Comparison of ENCODE assay signal across 8 cellular contexts in genomic region chr6:73694711-73695411, GRCh38. TPM values are rescaled to one million over a fixed set of nuclear protein-coding genes. Genes with fewer than 3 reads are reported as not detected.
DNase-seq lines count a peak whose midpoint lies in the region; ATAC-seq, FAIRE-seq and TF ChIP-seq lines count a peak whose summit lies in the region.

No MANE protein-coding gene starts in this region.

- H4K91ac ChIP-seq in neuronal stem cell (ENCODE audit: low read depth, low read length, poor library complexity) = no peak overlapping the region

- POLR2A ChIA-PET in SK-N-SH (lab: Yijun Ruan, JAX) = no interaction called here

- H4K20me1 ChIP-seq in SK-N-SH (ENCODE audit: insufficient read depth) = no peaks in the 10 kb centered on the region

- no peak for FAIRE-seq in kidney (lab: Jason Lieb, UNC)

- TF ChIP-seq EP300 in SK-N-SH (IDR thresholded peaks at IDR 0.05; ENCODE audit: borderline replicate concordance in 1 of 2, low read depth in 1 of 2, low read length in 1 of 2) (peak in 1 of 2 experiments; percentile 49; a peak in 1 of 4 replicates), esophagus muscularis mucosa (IDR thresholded peaks at IDR 0.05) (no peak), ovary (IDR thresholded peaks at IDR 0.05) (no peak), stomach (IDR thresholded peaks at IDR 0.05) (no peak)

- H2BK5ac ChIP-seq in neuronal stem cell (ENCODE audit: low read length) = no peak overlapping the region

- intact Hi-C loops in esophagus muscularis mucosa (cut with DNase I) (no loop called here), ovary (cut with DNase I) (no loop called here), stomach (cut with DNase I; ENCODE audit: low total_unique reads) (no loop called here), kidney (cut with DNase I) (no loop called here)

- no peak overlapping the region for H2BK15ac ChIP-seq in neuronal stem cell (ENCODE audit: low read length)

- H3K14ac ChIP-seq in neuronal stem cell (ENCODE audit: low read length) = no peak overlapping the region

- H3K27ac ChIP-seq in SK-N-SH (ENCODE audit: low read depth in 2 of 2, low read length in 1 of 2) (peak overlapping the region; percentile 85 to 96), esophagus muscularis mucosa (replicated peaks in 1 of 4) (peak overlapping the region; percentile 81 to 87 (median 85)), ovary (no peak overlapping the region), stomach (peak overlapping the region in 2 of 5 donors; percentile 4 to 13), neuronal stem cell (replicated peaks; ENCODE audit: low read length) (no peak overlapping the region), kidney (ENCODE audit: low read depth in 2 of 2, low read length in 2 of 2) (peak overlapping the region in 1 of 2 donors; percentile 7)

- no peaks in the 10 kb centered on the region for H3K27me3 ChIP-seq in SK-N-SH (ENCODE audit: insufficient read depth)
- H3K27me3 ChIP-seq in esophagus muscularis mucosa = no peaks in the 10 kb centered on the region
- no peaks in the 10 kb centered on the region for H3K27me3 ChIP-seq in ovary
- peaks cover 0 to 6% (median 6%) of the 10 kb centered on the region in 3 donors for H3K27me3 ChIP-seq in stomach
- peaks cover 0 to 44% (median 8%) of the 10 kb centered on the region in 3 experiments for H3K27me3 ChIP-seq in neuronal stem cell (ENCODE audit: control insufficient read depth in 3 of 3, insufficient read depth in 3 of 3, low read depth in 1 of 3, low read length in 3 of 3)

- no peak overlapping the region for H2BK12ac ChIP-seq in neuronal stem cell (ENCODE audit: low read length)

- H3K9me2 ChIP-seq in SK-N-SH = no peaks in the 10 kb centered on the region

- no peak overlapping the region for H2BK120ac ChIP-seq in neuronal stem cell (ENCODE audit: low read depth, low read length)

- peak overlapping the region; percentile 84 for H3K9ac ChIP-seq in SK-N-SH
- H3K9ac ChIP-seq in neuronal stem cell (ENCODE audit: low read depth, low read length, poor library complexity) = no peak overlapping the region
- no peak overlapping the region for H3K9ac ChIP-seq in kidney (ENCODE audit: low read length in 2 of 2)

- DNase-seq in EH (ENCODE audit: low read depth) (peak; percentile 72), SK-N-SH (no peak), esophagus muscularis mucosa (ENCODE audit: extremely low spot score) (no peak), ovary (no peak), stomach (no peak), neuronal stem cell (ENCODE audit: low spot score) (no peak), kidney (no peak)

- 9% methylated on average over 5 of the region's 5 CpGs for WGBS in SK-N-SH (ENCODE audit: low lambda C conversion rate)
- 42% methylated on average over 5 of the region's 5 CpGs for WGBS in esophagus muscularis mucosa
- WGBS in ovary, 3 donors = 68 to 73% (median 72%) methylated on average over 5 of the region's 5 CpGs
- WGBS in stomach, 5 donors = 65 to 78% (median 72%) methylated on average over 5 of the region's 5 CpGs
- no CpG with 5 or more reads among the region's 5 CpGs for WGBS in neuronal stem cell (ENCODE audit: extremely low coverage in 2 of 2, insufficient read length in 2 of 2, insufficient replicate concordance in 1 of 2), 2 donors

- H4K8ac ChIP-seq in neuronal stem cell (ENCODE audit: low read depth, low read length) = no peak overlapping the region

- H3K4me3 ChIP-seq in SK-N-SH (ENCODE audit: low read depth in 2 of 2, low read length in 1 of 2) (peak overlapping the region; percentile 56 to 73; a peak in 3 of 4 replicates), esophagus muscularis mucosa (peak overlapping the region; percentile 74 to 76 (median 74)), ovary (peak overlapping the region; percentile 60), stomach (peak overlapping the region in 1 of 4 donors; percentile 53), neuronal stem cell (ENCODE audit: low read length in 2 of 2) (no peak overlapping the region), kidney (ENCODE audit: low read length in 2 of 2) (peak overlapping the region in 1 of 2 donors; percentile 71)

- TF ChIP-seq CTCF in SK-N-SH (IDR thresholded peaks at IDR 0.05) = no peak
- no peak for TF ChIP-seq CTCF in esophagus muscularis mucosa (IDR thresholded peaks at IDR 0.05)
- TF ChIP-seq CTCF in ovary (IDR thresholded peaks at IDR 0.05) = no peak
- no peak for TF ChIP-seq CTCF in stomach (IDR thresholded peaks at IDR 0.05)
- TF ChIP-seq CTCF in kidney (IDR thresholded peaks at IDR 0.05; ENCODE audit: borderline replicate concordance, extremely low read depth, insufficient read depth) = no peak

- H3K18ac ChIP-seq in neuronal stem cell (ENCODE audit: low read length) = no peak overlapping the region

- CTCF ChIA-PET in SK-N-SH (lab: Yijun Ruan, JAX) = interaction anchor here (1.3 to 3.5 kb wide), 2 partner anchors 9 to 20 kb away, joined by 3 to 16 read pairs; no protein-coding TSS in a partner anchor

- H2AFZ ChIP-seq in SK-N-SH (ENCODE audit: low read depth) = peak overlapping the region; percentile 72
- H2AFZ ChIP-seq in neuronal stem cell (ENCODE audit: low read length) = no peak overlapping the region

- no peak for TF ChIP-seq RAD21 in SK-N-SH (IDR thresholded peaks at IDR 0.05; ENCODE audit: low read length)

- H3K79me1 ChIP-seq in neuronal stem cell (ENCODE audit: low read depth, low read length) = no peaks in the 10 kb centered on the region

- no peaks in the 10 kb centered on the region for H3K9me3 ChIP-seq in SK-N-SH
- H3K9me3 ChIP-seq in esophagus muscularis mucosa = no peaks in the 10 kb centered on the region
- no peaks in the 10 kb centered on the region for H3K9me3 ChIP-seq in ovary
- H3K9me3 ChIP-seq in stomach = no peaks in the 10 kb centered on the region
- no peaks in the 10 kb centered on the region for H3K9me3 ChIP-seq in neuronal stem cell (replicated peaks in 1 of 2; ENCODE audit: control insufficient read depth in 2 of 2, insufficient read depth in 1 of 2, low read depth in 1 of 2, low read length in 2 of 2)
- H3K9me3 ChIP-seq in kidney (ENCODE audit: control insufficient read depth in 1 of 2, low read length in 2 of 2) = no peaks in the 10 kb centered on the region

- H3K4ac ChIP-seq in neuronal stem cell (ENCODE audit: low read length) = no peak overlapping the region

- H3K4me2 ChIP-seq in SK-N-SH (peak overlapping the region; percentile 88), neuronal stem cell (ENCODE audit: insufficient read depth, low read length, poor library complexity, severe bottlenecking) (no peak overlapping the region)

- H3K4me1 ChIP-seq in SK-N-SH (ENCODE audit: control insufficient read depth in 1 of 2, insufficient read depth in 2 of 2, low read depth in 1 of 2, low read length in 1 of 2) (peaks cover 0 to 14% of the 10 kb centered on the region in 2 experiments; a peak in 1 of 4 replicates), esophagus muscularis mucosa (peaks cover 4 to 33% (median 28%) of the 10 kb centered on the region in 4 donors), ovary (ENCODE audit: insufficient read depth) (no peaks in the 10 kb centered on the region), stomach (peaks cover 7 to 25% (median 15%) of the 10 kb centered on the region in 4 donors), neuronal stem cell (ENCODE audit: control insufficient read depth in 2 of 2, insufficient read depth in 1 of 2, low read depth in 1 of 2, low read length in 2 of 2) (peaks cover 0 to 3% of the 10 kb centered on the region in 2 donors), kidney (ENCODE audit: control insufficient read depth in 1 of 2, insufficient read depth in 1 of 2, low read depth in 1 of 2, low read length in 2 of 2) (no peaks in the 10 kb centered on the region)

- TF ChIP-seq POLR2A in esophagus muscularis mucosa (IDR thresholded peaks at IDR 0.05; ENCODE audit: low read depth) = no peak
- TF ChIP-seq POLR2A in ovary (IDR thresholded peaks at IDR 0.05) = no peak
- TF ChIP-seq POLR2A in stomach (IDR thresholded peaks at IDR 0.05) = no peak

- no peak overlapping the region for H3K23ac ChIP-seq in neuronal stem cell (ENCODE audit: low read depth, low read length, poor library complexity)

- ATAC-seq in GM18519 (IDR thresholded peaks at IDR 0.05; ENCODE audit: low FRiP score, unreplicated experiment) = no peak

- H3K79me2 ChIP-seq in SK-N-SH (ENCODE audit: insufficient read depth) = peaks cover 32% of the 10 kb centered on the region

- H3K36me3 ChIP-seq in SK-N-SH (replicated peaks in 1 of 2; ENCODE audit: control insufficient read depth in 1 of 2, insufficient read depth in 2 of 2, low read length in 1 of 2) (peaks cover 0 to 7% of the 10 kb centered on the region in 2 experiments), esophagus muscularis mucosa (no peaks in the 10 kb centered on the region), ovary (no peaks in the 10 kb centered on the region), stomach (no peaks in the 10 kb centered on the region), neuronal stem cell (replicated peaks in 1 of 2; ENCODE audit: control insufficient read depth in 2 of 2, insufficient read depth in 2 of 2, low read length in 2 of 2) (no peaks in the 10 kb centered on the region), kidney (ENCODE audit: control insufficient read depth in 1 of 2, insufficient read depth in 2 of 2, low read length in 2 of 2) (no peaks in the 10 kb centered on the region)

- H3F3A ChIP-seq in SK-N-SH (replicated peaks; ENCODE audit: insufficient read depth) = peaks cover 30% of the 10 kb centered on the region

- H2AK5ac ChIP-seq in neuronal stem cell (ENCODE audit: low read depth, low read length) = no peak overlapping the region

TF ChIP-seq in SK-N-SH, 30 proteins besides CTCF, POLR2A, EP300 and RAD21 (continues in another document):
- no peak for TF ChIP-seq FOXJ3 (CRISPR knock-in tag; IDR thresholded peaks at IDR 0.05)

RNA-seq across cellular contexts. Expression of gene CD109, which starts 1.1 kb away (rescaled TPM):
- polyA plus RNA-seq in SK-N-SH (2012; rRNA removed) (19.7 and 27.8 TPM in 2 replicates), ovary (1 to 10 TPM; 1.2 to 5.8 TPM), stomach (1 to 10 TPM in 1 of 3 donors, under 1 TPM in 2; 0.19 to 3.5 (median 0.31) TPM), kidney (ENCODE audit: insufficient read depth, low read depth, low replicate concordance) (3.7 TPM)
- 30.4 and 31.3 TPM in 2 replicates for polyA plus RNA-seq in SK-N-SH (2012; cell fraction: cytosol; rRNA removed)
- polyA plus RNA-seq in SK-N-SH (2012; cell fraction: nucleus; rRNA removed) = 9.4 and 20.1 TPM in 2 replicates
- total RNA-seq in esophagus muscularis mucosa (10 to 100 TPM; 12.1 to 21.4 (median 15.8) TPM), ovary (1 to 10 TPM; 1.5 to 5.3 (median 3.2) TPM), stomach (10 to 100 TPM in 1 of 5 donors, 1 to 10 TPM in 2, under 1 TPM in 2; 0.58 to 19.6 (median 1.4) TPM), kidney (19.0 TPM)
- 0.24 TPM for polyA plus RNA-seq in neuronal stem cell (2013, experiment 1 of 2)
- 0.26 TPM for polyA plus RNA-seq in neuronal stem cell (2013, experiment 2 of 2)

RNA-seq across cellular contexts. Expression of gene SLC17A5, which starts 41.1 kb away (rescaled TPM):
- polyA plus RNA-seq in SK-N-SH (2012; rRNA removed) (9.2 and 14.0 TPM in 2 replicates), ovary (10 to 100 TPM in 1 of 2 donors, 1 to 10 TPM in 1; 4.3 to 15.5 TPM), stomach (1 to 10 TPM; 2.3 to 5.5 (median 3.0) TPM), kidney (ENCODE audit: insufficient read depth, low read depth, low replicate concordance) (18.2 TPM)
- polyA plus RNA-seq in SK-N-SH (2012; cell fraction: cytosol; rRNA removed) = 12.4 and 14.0 TPM in 2 replicates
- polyA plus RNA-seq in SK-N-SH (2012; cell fraction: nucleus; rRNA removed) = 3.0 and 6.3 TPM in 2 replicates
- total RNA-seq in esophagus muscularis mucosa (10 to 100 TPM; 15.0 to 17.9 (median 16.2) TPM), ovary (10 to 100 TPM in 1 of 7 donors, 1 to 10 TPM in 6; 6.3 to 18.3 (median 7.0) TPM), stomach (10 to 100 TPM in 4 of 5 donors, 1 to 10 TPM in 1; 2.6 to 53.4 (median 14.3) TPM), kidney (15.5 TPM)
- polyA plus RNA-seq in neuronal stem cell (2013, experiment 1 of 2) = 7.9 TPM
- polyA plus RNA-seq in neuronal stem cell (2013, experiment 2 of 2) = 8.0 TPM

Comparison
In these comparisons a context has a peak if more than half of its experiments do, and no peak if none do; other contexts are left out.
1. H3K27ac ChIP-seq: peak in SK-N-SH (2 of 2) and esophagus muscularis mucosa (4 of 4); none in ovary (0 of 2) and neuronal stem cell (single experiment).
2. H3K4me3 ChIP-seq: peak in SK-N-SH (2 of 2), esophagus muscularis mucosa (4 of 4) and ovary (single experiment); none in neuronal stem cell (0 of 2).